ENCODE assay signal across 10 cellular contexts in genomic region chr15:57158589-57158988, GRCh38.
DNase-seq lines count a peak whose midpoint lies in the region; ATAC-seq, FAIRE-seq and TF ChIP-seq lines count a peak whose summit lies in the region.
"Had no signal": no experiment of that assay in that cellular context is flagged by ENCODE, and none has a peak within 500 bp of the region (broad histone marks: within the 10 kb centered on the region; RNA-seq: fewer than 3 reads in every experiment).

No MANE protein-coding gene starts in this region.

- no peaks in the 10 kb centered on the region for H3K79me2 ChIP-seq in OCI-LY7 (ENCODE audit: insufficient read depth, low read depth, low read length)

- TF ChIP-seq EP300 in A549 (IDR thresholded peaks at IDR 0.05): no peak

- no peaks in the 10 kb centered on the region for H3K9me3 ChIP-seq in A549
- no peaks in the 10 kb centered on the region for H3K9me3 ChIP-seq in heart left ventricle
- H3K9me3 ChIP-seq in OCI-LY7 (ENCODE audit: low read length): no peaks in the 10 kb centered on the region
- H3K9me3 ChIP-seq in lower lobe of right lung: no peaks in the 10 kb centered on the region

- TF ChIP-seq POLR2A in A549 (IDR thresholded peaks at IDR 0.05; ENCODE audit: low read length) (no peak), heart left ventricle (IDR thresholded peaks at IDR 0.05) (no peak)

- CTCF ChIA-PET in A549 (lab: Yijun Ruan, JAX) (interaction anchor here (1.2 to 5.1 kb wide), 7 partner anchors 11 to 667 kb away, joined by 3 to 25 read pairs (median 5); no protein-coding TSS in a partner anchor), OCI-LY7 (lab: Charles Lee; ENCODE audit: unreplicated experiment) (no interaction called here)

- H3K4me1 ChIP-seq in A549 (peaks cover 25% of the 10 kb centered on the region), heart left ventricle (peaks cover 0 to 51% (median 25%) of the 10 kb centered on the region in 12 donors), OCI-LY7 (ENCODE audit: insufficient read depth, low read length, poor library complexity, severe bottlenecking) (no peaks in the 10 kb centered on the region), lower lobe of right lung (no peaks in the 10 kb centered on the region)

- no peaks in the 10 kb centered on the region for H3K36me3 ChIP-seq in heart left ventricle
- no peaks in the 10 kb centered on the region for H3K36me3 ChIP-seq in OCI-LY7 (ENCODE audit: insufficient read depth, low read length)
- no peaks in the 10 kb centered on the region for H3K36me3 ChIP-seq in lower lobe of right lung

- no peak overlapping the region for H3K4me3 ChIP-seq in A549
- no peak overlapping the region for H3K4me3 ChIP-seq in heart left ventricle
- H3K4me3 ChIP-seq in OCI-LY7 (ENCODE audit: low read depth, low read length, poor library complexity, severe bottlenecking): no peak overlapping the region
- H3K4me3 ChIP-seq in lower lobe of right lung: no peak overlapping the region

- H3K4me1 Mint-ChIP-seq in stimulated activated naive B cell treated with anti-CD40 and anti-IgM and Interleukin-4, amounts not matched to agents 10 μg/mL and 1 μg/mL and 100 μg/mL, for 72 hours: peaks cover 4 to 14% of the 10 kb centered on the region in 2 donors

- H3K27ac Mint-ChIP-seq in stimulated activated naive B cell treated with anti-CD40 and anti-IgM and Interleukin-4, amounts not matched to agents 10 μg/mL and 1 μg/mL and 100 μg/mL, for 72 hours: no peak overlapping the region

- H3K4me2 ChIP-seq in A549 (peak overlapping the region; percentile 14; the same call in 2 of the 3 replicates), OCI-LY7 (ENCODE audit: low read length) (no peak overlapping the region)

- H4K20me1 ChIP-seq in OCI-LY7 (ENCODE audit: insufficient read depth, low read length): no peaks in the 10 kb centered on the region

- no peak overlapping the region for H2AFZ ChIP-seq in OCI-LY7 (ENCODE audit: low read length)

- no peaks in the 10 kb centered on the region for H3K27me3 Mint-ChIP-seq in stimulated activated naive B cell treated with anti-CD40 and anti-IgM and Interleukin-4, amounts not matched to agents 10 μg/mL and 1 μg/mL and 100 μg/mL, for 72 hours
- H3K27me3 Mint-ChIP-seq: CD4-positive, CD25-positive, alpha-beta regulatory T cell had no signal

- POLR2A ChIA-PET in A549 (lab: Yijun Ruan, JAX): no interaction called here
- POLR2A ChIA-PET in OCI-LY7 (lab: Charles Lee): interaction anchor here (0.5 kb wide), 1 partner anchor 50 kb away, joined by 4 read pairs; no protein-coding TSS in a partner anchor

- intact Hi-C loops in heart left ventricle (cut with DNase I) (no loop called here), OCI-LY7 (cut with micrococcal nuclease; ENCODE audit: unreplicated experiment) (no loop called here), lower lobe of right lung (cut with DNase I) (no loop called here)

- BruUV-seq in OCI-LY7 (replicated peaks; lab: Mats Ljungman, UMichigan): no TSS peak

- H3K27ac ChIP-seq in A549 (no peak overlapping the region), heart left ventricle (peak overlapping the region in 10 of 12 donors; percentile 14 to 78 (median 42)), OCI-LY7 (ENCODE audit: low read depth, low read length, poor library complexity, severe bottlenecking) (no peak overlapping the region), lower lobe of right lung (no peak overlapping the region)

- H3K4me3 Mint-ChIP-seq in stimulated activated naive B cell treated with anti-CD40 and anti-IgM and Interleukin-4, amounts not matched to agents 10 μg/mL and 1 μg/mL and 100 μg/mL, for 72 hours: no peak overlapping the region
- H3K4me3 Mint-ChIP-seq: CD4-positive, CD25-positive, alpha-beta regulatory T cell had no signal

- TF ChIP-seq RAD21 in A549 (conservative IDR thresholded peaks at IDR 0.05 in 1 of 2, IDR thresholded peaks at IDR 0.05 in 1 of 2): no peak

- ATAC-seq in A549 (peak; percentile 80 to 81; a peak in 4 of 6 replicates), heart left ventricle (peak; percentile 74 to 91 (median 87)), HG02870 (IDR thresholded peaks at IDR 0.05; ENCODE audit: unreplicated experiment) (no peak), lower lobe of right lung (no peak)
- ATAC-seq in stimulated activated naive B cell treated with anti-CD40 and anti-IgM and Interleukin-4, amounts not matched to agents 10 μg/mL and 1 μg/mL and 100 μg/mL, for 72 hours (replicated peaks): no peak

- H3K9me2 ChIP-seq in OCI-LY7 (ENCODE audit: insufficient read depth, low read length): no peaks in the 10 kb centered on the region

- H3K27me3 ChIP-seq in heart left ventricle (no peaks in the 10 kb centered on the region), lower lobe of right lung (ENCODE audit: low read depth) (no peaks in the 10 kb centered on the region)

- peaks cover 13 to 30% of the 10 kb centered on the region in 2 donors for H3K36me3 Mint-ChIP-seq in stimulated activated naive B cell treated with anti-CD40 and anti-IgM and Interleukin-4, amounts not matched to agents 10 μg/mL and 1 μg/mL and 100 μg/mL, for 72 hours

- TF ChIP-seq CTCF in A549 (IDR thresholded peaks at IDR 0.05): no peak
- no peak for TF ChIP-seq CTCF in heart left ventricle (IDR thresholded peaks at IDR 0.05)
- TF ChIP-seq CTCF in OCI-LY7 (conservative IDR thresholded peaks at IDR 0.05; ENCODE audit: low read length): no peak
- no peak for TF ChIP-seq CTCF in lower lobe of right lung (IDR thresholded peaks at IDR 0.05)

- H3K9me3 Mint-ChIP-seq in stimulated activated naive B cell treated with anti-CD40 and anti-IgM and Interleukin-4, amounts not matched to agents 10 μg/mL and 1 μg/mL and 100 μg/mL, for 72 hours: no peaks in the 10 kb centered on the region

- DNase-seq in A549 (ENCODE audit: low read depth in 1 of 2, low spot score in 1 of 2) (peak in 1 of 2 experiments; percentile 13), HT1080 (ENCODE audit: low read depth) (peak; percentile 68), SW 1271 (lab: John Stamatoyannopoulos, UW) (peak; percentile 17 to 35), heart left ventricle (peak in 3 of 5 donors; percentile 21 to 39 (median 36)), OCI-LY7 (ENCODE audit: low spot score) (no peak), lower lobe of right lung (no peak)
- no peak for DNase-seq in stimulated activated naive B cell treated with anti-CD40 and anti-IgM and Interleukin-4, amounts not matched to agents 10 μg/mL and 1 μg/mL and 100 μg/mL, for 72 hours
- DNase-seq: CD4-positive, CD25-positive, alpha-beta regulatory T cell; effector CD4-positive, alpha-beta T cell had no signal

- FAIRE-seq in A549 (lab: Jason Lieb, UNC): no peak

TF ChIP-seq in A549, 52 proteins besides CTCF, POLR2A, EP300 and RAD21:
- TF ChIP-seq NFE2L2 (conservative IDR thresholded peaks at IDR 0.05; ENCODE audit: low read length) (no peak), EHF (CRISPR knock-in tag; IDR thresholded peaks at IDR 0.05) (no peak), HES2 (IDR thresholded peaks at IDR 0.05) (no peak), MAFK (IDR thresholded peaks at IDR 0.05; ENCODE audit: partially characterized antibody) (peak; percentile 5), USF2 (IDR thresholded peaks at IDR 0.05) (no peak), FOXS1 (CRISPR knock-in tag; IDR thresholded peaks at IDR 0.05) (no peak), PHF8 (IDR thresholded peaks at IDR 0.05; ENCODE audit: borderline replicate concordance, low read depth) (no peak), ZNF302 (CRISPR knock-in tag; IDR thresholded peaks at IDR 0.05) (no peak)

Comparison
In these comparisons a context has a peak if more than half of its experiments do, and no peak if none do; other contexts are left out.
1. ATAC-seq: peak in A549 (2 of 2) and heart left ventricle (4 of 4); none in HG02870 (single experiment), stimulated activated naive B cell treated with anti-CD40 and anti-IgM and Interleukin-4, amounts not matched to agents 10 μg/mL and 1 μg/mL and 100 μg/mL, for 72 hours (0 of 2) and lower lobe of right lung (0 of 2).
2. DNase-seq: peak in HT1080 (single experiment), SW 1271 (2 of 2) and heart left ventricle (3 of 5); none in stimulated activated naive B cell treated with anti-CD40 and anti-IgM and Interleukin-4, amounts not matched to agents 10 μg/mL and 1 μg/mL and 100 μg/mL, for 72 hours (single experiment), OCI-LY7 (single experiment) and lower lobe of right lung (single experiment).
3. H3K27ac ChIP-seq: peak in heart left ventricle (10 of 12); none in A549 (0 of 2), OCI-LY7 (single experiment) and lower lobe of right lung (single experiment).